ENCODE assay signal across 8 cellular contexts in genomic region chr12:93098077-93098476, GRCh38.
DNase-seq lines count a peak whose midpoint lies in the region; ATAC-seq and TF ChIP-seq lines count a peak whose summit lies in the region.

No MANE protein-coding gene starts in this region.

- H3K36me3 Mint-ChIP-seq in T-helper 17 cell (ENCODE audit: low read depth) (no peaks in the 10 kb centered on the region), immature natural killer cell (no peaks in the 10 kb centered on the region)

- no peaks in the 10 kb centered on the region for H3K9me3 ChIP-seq in T-helper 17 cell (ENCODE audit: control insufficient read depth, low read length, poor library complexity, severe bottlenecking)

- no peak overlapping the region for H3K27ac Mint-ChIP-seq in T-helper 17 cell
- no peak overlapping the region for H3K27ac Mint-ChIP-seq in immature natural killer cell

- no peaks in the 10 kb centered on the region for H3K27me3 Mint-ChIP-seq in T-helper 17 cell
- peaks cover 2 to 3% (median 2%) of the 10 kb centered on the region in 3 donors for H3K27me3 Mint-ChIP-seq in immature natural killer cell (ENCODE audit: low read depth in 3 of 3)

- H3K4me3 ChIP-seq in GM12864 (ENCODE audit: low read depth, low read length): no peak overlapping the region

- H3K4me3 Mint-ChIP-seq in T-helper 17 cell: no peak overlapping the region
- no peak overlapping the region for H3K4me3 Mint-ChIP-seq in immature natural killer cell

- ATAC-seq in T-helper 17 cell (peak; percentile 85), HG02840 (IDR thresholded peaks at IDR 0.05; ENCODE audit: low FRiP score, unreplicated experiment) (no peak)

- peaks cover 8% of the 10 kb centered on the region for H3K4me1 Mint-ChIP-seq in T-helper 17 cell
- peaks cover 6 to 12% of the 10 kb centered on the region in 2 donors for H3K4me1 Mint-ChIP-seq in immature natural killer cell

- no peaks in the 10 kb centered on the region for H3K9me3 Mint-ChIP-seq in immature natural killer cell

- DNase-seq in GM12864 (ENCODE audit: low read depth) (peak; percentile 72), HK-2 (ENCODE audit: unreplicated experiment) (peak; percentile 33), T-helper 17 cell (peak; percentile 11 to 46 (median 14)), amniotic epithelial cell (ENCODE audit: low read depth) (peak; percentile 49), immature natural killer cell (peak; percentile 30 to 56 (median 45)), SHP77 (lab: John Stamatoyannopoulos, UW) (no peak)
- peak; percentile 62 for DNase-seq in stimulated activated CD4-positive, alpha-beta T cell treated with anti-CD3 and anti-CD28 coated beads, Interleukin-4, amount 100 ng/mL, for 1 hour

- TF ChIP-seq CTCF in GM12864 (IDR thresholded peaks at IDR 0.05; ENCODE audit: low read depth, low read length, missing control alignments): peak; percentile 61

Comparison
In these comparisons a context has a peak if more than half of its experiments do, and no peak if none do; other contexts are left out.
1. DNase-seq: peak in GM12864 (single experiment), HK-2 (single experiment), T-helper 17 cell (3 of 3), amniotic epithelial cell (single experiment), immature natural killer cell (3 of 3) and stimulated activated CD4-positive, alpha-beta T cell treated with anti-CD3 and anti-CD28 coated beads, Interleukin-4, amount 100 ng/mL, for 1 hour (single experiment); none in SHP77 (0 of 2).